ENCODE assay signal across 17 cellular contexts in genomic region chr11:58734681-58735490, GRCh38. TPM values are rescaled to one million over a fixed set of nuclear protein-coding genes. Genes with fewer than 3 reads are reported as not detected.
DNase-seq lines count a peak whose midpoint lies in the region; ATAC-seq and TF ChIP-seq lines count a peak whose summit lies in the region.
"Had no signal": no experiment of that assay in that cellular context is flagged by ENCODE, and none has a peak within 500 bp of the region (broad histone marks: within the 10 kb centered on the region; RNA-seq: fewer than 3 reads in every experiment).

No MANE protein-coding gene starts in this region.

- no peaks in the 10 kb centered on the region for H3K4me1 ChIP-seq in mammary epithelial cell (ENCODE audit: insufficient read depth, low read length)
- H3K4me1 ChIP-seq: A549, BE2C had no signal

- H3K4me3 Mint-ChIP-seq in MCF 10A (ENCODE audit: unreplicated experiment) = no peak overlapping the region
- H3K4me3 Mint-ChIP-seq: CD4-positive, alpha-beta memory T cell; GM23338 had no signal

- in situ Hi-C loops in mammary epithelial cell (cut with MboI; ENCODE audit: low sequenced_read_pairs in 2 of 2) = no loop called here

- H3K9me3 Mint-ChIP-seq in MCF 10A (ENCODE audit: unreplicated experiment) = no peaks in the 10 kb centered on the region

- H3K4me3 ChIP-seq in mammary epithelial cell (replicated peaks in 1 of 3; ENCODE audit: insufficient read depth in 1 of 3, low read depth in 2 of 3, low read length in 3 of 3) = no peak overlapping the region
- H3K4me3 ChIP-seq: A549, GM12878, GM23338 had no signal

- dilution Hi-C loops in mammary epithelial cell (cut with HindIII; ENCODE audit: low sequenced_read_pairs) = no loop called here

- H2AFZ ChIP-seq in mammary epithelial cell (ENCODE audit: low read depth, low read length) = no peak overlapping the region
- H2AFZ ChIP-seq: GM23338 had no signal

- H3K4me2 ChIP-seq in mammary epithelial cell (ENCODE audit: insufficient read depth, low read depth, low read length) = no peak overlapping the region
- H3K4me2 ChIP-seq: A549, GM23338 had no signal

- POLR2A ChIA-PET in MCF 10A (lab: Yijun Ruan, JAX) = no interaction called here

- H3K36me3 Mint-ChIP-seq in MCF 10A (ENCODE audit: insufficient read depth, unreplicated experiment) = no peaks in the 10 kb centered on the region
- H3K36me3 Mint-ChIP-seq: CD4-positive, alpha-beta memory T cell had no signal

- no peaks in the 10 kb centered on the region for H3K27me3 Mint-ChIP-seq in MCF 10A (ENCODE audit: insufficient read depth, unreplicated experiment)

- CTCF ChIA-PET in MCF 10A (lab: Yijun Ruan, JAX) (interaction anchor here (1.0 to 1.7 kb wide), 3 partner anchors 11 to 80 kb away, joined by 3 to 4 read pairs (median 4); no protein-coding TSS in a partner anchor), mammary epithelial cell (lab: Charles Lee; ENCODE audit: low non-redundant PET) (no interaction called here)

- 74% methylated on average over 4 of the region's 4 CpGs for WGBS in mammary epithelial cell (ENCODE audit: low coverage, missing lambda C conversion rate)

- H3K9ac ChIP-seq in mammary epithelial cell (ENCODE audit: insufficient read depth, low read length) = no peak overlapping the region

- BruUV-seq in MCF 10A (replicated peaks; lab: Mats Ljungman, UMichigan) = no TSS peak
- BruUV-seq in mammary epithelial cell (replicated peaks; lab: Mats Ljungman, UMichigan) = no TSS peak

- H3K4me1 Mint-ChIP-seq in MCF 10A (ENCODE audit: insufficient read depth, unreplicated experiment) = no peaks in the 10 kb centered on the region
- H3K4me1 Mint-ChIP-seq: CD4-positive, alpha-beta memory T cell; GM23338 had no signal

- TF ChIP-seq CTCF in MCF 10A (IDR thresholded peaks at IDR 0.05; ENCODE audit: unreplicated experiment) (no peak), mammary epithelial cell (conservative IDR thresholded peaks at IDR 0.05 in 1 of 2, IDR thresholded peaks at IDR 0.05 in 1 of 2; ENCODE audit: extremely low read depth in 1 of 2, insufficient read depth in 1 of 2, low read depth in 1 of 2, low read length in 2 of 2) (no peak)

- no peaks in the 10 kb centered on the region for H3K9me3 ChIP-seq in mammary epithelial cell (replicated peaks; ENCODE audit: insufficient read depth, low read length)
- H3K9me3 ChIP-seq: A549, BE2C had no signal

- no peak overlapping the region for H3K27ac ChIP-seq in mammary epithelial cell (ENCODE audit: insufficient read depth, low read depth, low read length)
- H3K27ac ChIP-seq: A549, C4-2B had no signal

- intact Hi-C loops in MCF 10A (cut with micrococcal nuclease) = no loop called here
- intact Hi-C loops in mammary epithelial cell (cut with micrococcal nuclease) = no loop called here

- DNase-seq in MCF 10A (ENCODE audit: unreplicated experiment) = peak; percentile 3
- DNase-seq in mammary epithelial cell = no peak
- DNase-seq in NCI-H2029 treated with DMSO at 0.1 percent for 48 hours (lab: John Stamatoyannopoulos, UW) = peak; percentile 40
- DNase-seq in left lobe of liver (ENCODE audit: low spot score) = peak; percentile 71
- DNase-seq in NCI-H82 treated with DMSO at 0.1 percent for 48 hours (lab: John Stamatoyannopoulos, UW; ENCODE audit: unreplicated experiment) = no peak
- no peak for DNase-seq in GM03348 (ENCODE audit: low spot score)
- DNase-seq: BE2C; CD4-positive, alpha-beta memory T cell; H7; IMR-90 had no signal

- no peak overlapping the region for H3K27ac Mint-ChIP-seq in MCF 10A (ENCODE audit: low read depth, unreplicated experiment)
- H3K27ac Mint-ChIP-seq: CD4-positive, alpha-beta memory T cell; GM23338 had no signal

- no peaks in the 10 kb centered on the region for H3K27me3 ChIP-seq in mammary epithelial cell (ENCODE audit: insufficient read depth, low read length)
- H3K27me3 ChIP-seq: BE2C had no signal

- H3K36me3 ChIP-seq in mammary epithelial cell (ENCODE audit: insufficient read depth, low read length) = no peaks in the 10 kb centered on the region
- H3K36me3 ChIP-seq: BE2C had no signal

- ATAC-seq in left lobe of liver (peak; percentile 56), GM21390 (IDR thresholded peaks at IDR 0.05; ENCODE audit: unreplicated experiment) (no peak)
- ATAC-seq: A549, GM12878, GM23338 had no signal

- no peaks in the 10 kb centered on the region for H4K20me1 ChIP-seq in mammary epithelial cell (ENCODE audit: insufficient read depth, low read length)

- no peaks in the 10 kb centered on the region for H3K79me2 ChIP-seq in mammary epithelial cell (ENCODE audit: insufficient read depth, low read length)

RNA-seq across cellular contexts. Expression of gene GLYAT, which starts 3.1 kb away (rescaled TPM):
- total RNA-seq in MCF 10A (2022) (not detected in 2 replicates), mammary epithelial cell (not detected), left lobe of liver (270 TPM)
- not detected for polyA plus RNA-seq in mammary epithelial cell
- polyA minus RNA-seq in mammary epithelial cell = not detected
- total RNA-seq: CD4-positive, alpha-beta memory T cell; Daoy; H7; IMR-90 had no signal
- polyA plus RNA-seq: A549; AG04450; CD4-positive, alpha-beta memory T cell; GM12878; GM23338; IMR-90 had no signal

Comparison
In these comparisons a context has a peak if more than half of its experiments do, and no peak if none do; other contexts are left out.
1. DNase-seq: peak in MCF 10A (single experiment), NCI-H2029 treated with DMSO at 0.1 percent for 48 hours (single experiment) and left lobe of liver (single experiment); none in mammary epithelial cell (single experiment), NCI-H82 treated with DMSO at 0.1 percent for 48 hours (single experiment) and GM03348 (single experiment).
2. RNA of gene GLYAT, which starts 3.1 kb away (total RNA-seq): 270 TPM in left lobe of liver (single experiment); not detected in MCF 10A and not detected in mammary epithelial cell; every median in the first group is over 100 times any median in the second.